2 cellular contexts compared by ENCODE assay signal in the genomic region with DNA sequence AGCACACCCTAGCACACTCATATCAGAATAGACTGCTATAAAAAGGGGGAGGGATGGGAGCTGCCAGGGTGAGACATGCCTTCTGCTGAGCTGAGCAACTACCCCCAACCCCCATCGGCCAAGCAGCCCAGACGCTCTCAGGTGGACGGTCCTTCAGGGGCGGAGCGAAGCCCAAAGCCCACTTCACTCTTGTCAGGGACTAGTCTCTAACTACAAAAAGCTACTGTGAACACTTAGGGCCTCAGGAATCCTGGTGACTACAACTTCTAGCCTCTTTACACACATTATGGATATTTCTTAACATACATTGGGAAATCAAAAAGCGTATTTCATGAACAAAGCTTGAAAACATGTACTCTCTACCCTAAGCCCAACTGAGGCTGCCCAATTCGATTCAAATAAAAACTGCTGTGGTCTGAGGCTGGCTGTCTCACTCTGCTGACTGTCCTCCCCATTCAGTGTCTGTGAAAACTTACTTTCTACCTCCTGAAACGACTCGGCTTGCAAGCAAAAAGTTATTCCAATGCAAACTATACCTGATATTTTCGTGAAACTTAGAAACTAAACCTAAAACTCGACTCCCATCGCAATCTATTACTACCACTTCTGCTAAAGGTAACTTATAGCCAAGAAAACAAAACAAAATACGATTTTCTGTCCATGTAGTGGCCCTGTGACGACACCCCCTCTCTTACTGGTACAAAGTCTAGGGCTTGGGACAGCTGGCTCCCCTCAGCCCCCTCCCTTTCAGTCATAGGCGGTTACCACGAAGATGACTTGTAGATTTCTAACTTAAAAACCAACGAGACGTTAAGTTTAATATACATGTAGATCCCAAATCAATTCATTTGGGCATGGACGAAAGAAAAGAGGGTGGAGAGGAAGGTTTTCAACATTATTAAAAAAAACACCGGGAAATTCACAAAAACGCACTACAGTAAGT.
TF ChIP-seq lines count a peak whose summit lies in the region.

No MANE protein-coding gene starts in this region.

TF ChIP-seq in A549, 52 proteins besides CTCF, POLR2A, EP300 and RAD21 (continued from another document):
- TF ChIP-seq SREBF2 (IDR thresholded peaks at IDR 0.05) (no peak), CEBPB (IDR thresholded peaks at IDR 0.05) (peak; percentile 8 to 40; a peak in 2 of 4 replicates), ZC3H11A (IDR thresholded peaks at IDR 0.05) (no peak), RFX5 (IDR thresholded peaks at IDR 0.05) (no peak), ZSCAN20 (CRISPR knock-in tag; IDR thresholded peaks at IDR 0.05) (no peak), MYC (IDR thresholded peaks at IDR 0.05; ENCODE audit: borderline replicate concordance, low read length) (no peak)
- TF ChIP-seq, protein P1, sequence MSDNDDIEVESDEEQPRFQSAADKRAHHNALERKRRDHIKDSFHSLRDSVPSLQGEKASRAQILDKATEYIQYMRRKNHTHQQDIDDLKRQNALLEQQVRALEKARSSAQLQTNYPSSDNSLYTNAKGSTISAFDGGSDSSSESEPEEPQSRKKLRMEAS (IDR thresholded peaks at IDR 0.05), result 0 out of 2 replicates have a peak, but pooled peaks have one; percentile 1

TF ChIP-seq in K562, 482 proteins besides CTCF, POLR2A, EP300 and RAD21 (continued from another document and continues in another):
- TF ChIP-seq POLR3G (IDR thresholded peaks at IDR 0.05; ENCODE audit: extremely low read depth, insufficient read length, insufficient replicate concordance) (no peak), ARID1B (IDR thresholded peaks at IDR 0.05) (no peak), FOXP1 (CRISPR knock-in tag; IDR thresholded peaks at IDR 0.05) (no peak), SMAD4 (CRISPR knock-in tag; conservative IDR thresholded peaks at IDR 0.05) (no peak), ZNF444 (CRISPR knock-in tag; IDR thresholded peaks at IDR 0.05) (no peak), ZNF146 (CRISPR knock-in tag; IDR thresholded peaks at IDR 0.05; ENCODE audit: unreplicated experiment) (no peak), FOS (IDR thresholded peaks at IDR 0.05; ENCODE audit: extremely low read depth, insufficient read length) (no peak), ZNF408 (CRISPR knock-in tag; IDR thresholded peaks at IDR 0.05; ENCODE audit: low read depth) (no peak), ELF4 (CRISPR knock-in tag; IDR thresholded peaks at IDR 0.05) (no peak), KLF16 (IDR thresholded peaks at IDR 0.05) (no peak), ZNF354B (CRISPR knock-in tag; IDR thresholded peaks at IDR 0.05) (no peak), EP400 (IDR thresholded peaks at IDR 0.05) (no peak), CBFA2T2 (conservative IDR thresholded peaks at IDR 0.05) (no peak), ZNF584 (CRISPR knock-in tag; IDR thresholded peaks at IDR 0.05; ENCODE audit: low read depth) (no peak), FUS (optimal IDR thresholded peaks at IDR 0.05; ENCODE audit: low read depth, low read length) (no peak), RFX7 (CRISPR knock-in tag; IDR thresholded peaks at IDR 0.05) (no peak), YBX1 (IDR thresholded peaks at IDR 0.05) (no peak), C11orf30 (IDR thresholded peaks at IDR 0.05; ENCODE audit: low read depth) (peak; percentile 70), ZNF282 (CRISPR knock-in tag; IDR thresholded peaks at IDR 0.05) (no peak), MBD2 (IDR thresholded peaks at IDR 0.05; ENCODE audit: borderline replicate concordance, low read depth) (no peak), ZNF717 (CRISPR knock-in tag; IDR thresholded peaks at IDR 0.05) (no peak), MYBL2 (IDR thresholded peaks at IDR 0.05; ENCODE audit: low read depth) (no peak; the same call in 1 of the 2 replicates), MYBL2 (CRISPR knock-in tag; IDR thresholded peaks at IDR 0.05; ENCODE audit: borderline replicate concordance) (no peak), MEIS2 (IDR thresholded peaks at IDR 0.05; ENCODE audit: partially characterized antibody) (no peak), ZNF583 (CRISPR knock-in tag; IDR thresholded peaks at IDR 0.05) (no peak), PHB2 (IDR thresholded peaks at IDR 0.05; ENCODE audit: low read depth) (no peak), SMARCE1 (IDR thresholded peaks at IDR 0.05) (no peak), SREBF1 (IDR thresholded peaks at IDR 0.05; ENCODE audit: borderline replicate concordance, low read depth, low read length) (no peak), MYC (IDR thresholded peaks at IDR 0.05; ENCODE audit: low read depth, low read length) (no peak), MYC (CRISPR knock-in tag; IDR thresholded peaks at IDR 0.05; ENCODE audit: borderline replicate concordance, low read depth) (no peak), ZNF316 (IDR thresholded peaks at IDR 0.05) (peak; percentile 67), STAT5B (CRISPR knock-in tag; IDR thresholded peaks at IDR 0.05) (no peak), CCNT2 (IDR thresholded peaks at IDR 0.05; ENCODE audit: borderline replicate concordance, extremely low read depth, insufficient read length, low read depth, low read length) (no peak), DIDO1 (tag; IDR thresholded peaks at IDR 0.05; ENCODE audit: low read depth) (no peak), ZNF347 (CRISPR knock-in tag; IDR thresholded peaks at IDR 0.05; ENCODE audit: low read depth) (no peak), SRF (CRISPR knock-in tag; IDR thresholded peaks at IDR 0.05) (no peak), RBBP5 (IDR thresholded peaks at IDR 0.05; ENCODE audit: borderline replicate concordance, insufficient read depth, low read length, poor library complexity, severe bottlenecking) (peak; percentile 15), ZNF431 (CRISPR knock-in tag; IDR thresholded peaks at IDR 0.05) (no peak), ZNF695 (CRISPR knock-in tag; IDR thresholded peaks at IDR 0.05) (no peak), SUPT5H (IDR thresholded peaks at IDR 0.05) (no peak), ZNF143 (CRISPR knock-in tag; IDR thresholded peaks at IDR 0.05) (no peak), POU5F1 (IDR thresholded peaks at IDR 0.05; ENCODE audit: borderline replicate concordance, low read depth, low read length, partially characterized antibody) (no peak), MCM7 (IDR thresholded peaks at IDR 0.05) (no peak), KDM4B (IDR thresholded peaks at IDR 0.05; ENCODE audit: borderline replicate concordance in 2 of 2, low read depth in 1 of 2) (no peak), POLR2G (IDR thresholded peaks at IDR 0.05; ENCODE audit: low read depth, low read length) (peak; percentile 49; the same call in 1 of the 2 replicates)
- TF ChIP-seq, protein P2, sequence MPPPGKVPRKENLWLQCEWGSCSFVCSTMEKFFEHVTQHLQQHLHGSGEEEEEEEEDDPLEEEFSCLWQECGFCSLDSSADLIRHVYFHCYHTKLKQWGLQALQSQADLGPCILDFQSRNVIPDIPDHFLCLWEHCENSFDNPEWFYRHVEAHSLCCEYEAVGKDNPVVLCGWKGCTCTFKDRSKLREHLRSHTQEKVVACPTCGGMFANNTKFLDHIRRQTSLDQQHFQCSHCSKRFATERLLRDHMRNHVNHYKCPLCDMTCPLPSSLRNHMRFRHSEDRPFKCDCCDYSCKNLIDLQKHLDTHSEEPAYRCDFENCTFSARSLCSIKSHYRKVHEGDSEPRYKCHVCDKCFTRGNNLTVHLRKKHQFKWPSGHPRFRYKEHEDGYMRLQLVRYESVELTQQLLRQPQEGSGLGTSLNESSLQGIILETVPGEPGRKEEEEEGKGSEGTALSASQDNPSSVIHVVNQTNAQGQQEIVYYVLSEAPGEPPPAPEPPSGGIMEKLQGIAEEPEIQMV (tag; conservative IDR thresholded peaks at IDR 0.05; ENCODE audit: low read depth), result no peak
- TF ChIP-seq, protein P3, sequence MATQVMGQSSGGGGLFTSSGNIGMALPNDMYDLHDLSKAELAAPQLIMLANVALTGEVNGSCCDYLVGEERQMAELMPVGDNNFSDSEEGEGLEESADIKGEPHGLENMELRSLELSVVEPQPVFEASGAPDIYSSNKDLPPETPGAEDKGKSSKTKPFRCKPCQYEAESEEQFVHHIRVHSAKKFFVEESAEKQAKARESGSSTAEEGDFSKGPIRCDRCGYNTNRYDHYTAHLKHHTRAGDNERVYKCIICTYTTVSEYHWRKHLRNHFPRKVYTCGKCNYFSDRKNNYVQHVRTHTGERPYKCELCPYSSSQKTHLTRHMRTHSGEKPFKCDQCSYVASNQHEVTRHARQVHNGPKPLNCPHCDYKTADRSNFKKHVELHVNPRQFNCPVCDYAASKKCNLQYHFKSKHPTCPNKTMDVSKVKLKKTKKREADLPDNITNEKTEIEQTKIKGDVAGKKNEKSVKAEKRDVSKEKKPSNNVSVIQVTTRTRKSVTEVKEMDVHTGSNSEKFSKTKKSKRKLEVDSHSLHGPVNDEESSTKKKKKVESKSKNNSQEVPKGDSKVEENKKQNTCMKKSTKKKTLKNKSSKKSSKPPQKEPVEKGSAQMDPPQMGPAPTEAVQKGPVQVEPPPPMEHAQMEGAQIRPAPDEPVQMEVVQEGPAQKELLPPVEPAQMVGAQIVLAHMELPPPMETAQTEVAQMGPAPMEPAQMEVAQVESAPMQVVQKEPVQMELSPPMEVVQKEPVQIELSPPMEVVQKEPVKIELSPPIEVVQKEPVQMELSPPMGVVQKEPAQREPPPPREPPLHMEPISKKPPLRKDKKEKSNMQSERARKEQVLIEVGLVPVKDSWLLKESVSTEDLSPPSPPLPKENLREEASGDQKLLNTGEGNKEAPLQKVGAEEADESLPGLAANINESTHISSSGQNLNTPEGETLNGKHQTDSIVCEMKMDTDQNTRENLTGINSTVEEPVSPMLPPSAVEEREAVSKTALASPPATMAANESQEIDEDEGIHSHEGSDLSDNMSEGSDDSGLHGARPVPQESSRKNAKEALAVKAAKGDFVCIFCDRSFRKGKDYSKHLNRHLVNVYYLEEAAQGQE (CRISPR knock-in tag; IDR thresholded peaks at IDR 0.05; ENCODE audit: low read depth), result no peak
- TF ChIP-seq, protein P4, sequence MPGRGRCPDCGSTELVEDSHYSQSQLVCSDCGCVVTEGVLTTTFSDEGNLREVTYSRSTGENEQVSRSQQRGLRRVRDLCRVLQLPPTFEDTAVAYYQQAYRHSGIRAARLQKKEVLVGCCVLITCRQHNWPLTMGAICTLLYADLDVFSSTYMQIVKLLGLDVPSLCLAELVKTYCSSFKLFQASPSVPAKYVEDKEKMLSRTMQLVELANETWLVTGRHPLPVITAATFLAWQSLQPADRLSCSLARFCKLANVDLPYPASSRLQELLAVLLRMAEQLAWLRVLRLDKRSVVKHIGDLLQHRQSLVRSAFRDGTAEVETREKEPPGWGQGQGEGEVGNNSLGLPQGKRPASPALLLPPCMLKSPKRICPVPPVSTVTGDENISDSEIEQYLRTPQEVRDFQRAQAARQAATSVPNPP (IDR thresholded peaks at IDR 0.05; ENCODE audit: borderline replicate concordance, insufficient read depth, insufficient read length), result no peak
- TF ChIP-seq, protein P5, sequence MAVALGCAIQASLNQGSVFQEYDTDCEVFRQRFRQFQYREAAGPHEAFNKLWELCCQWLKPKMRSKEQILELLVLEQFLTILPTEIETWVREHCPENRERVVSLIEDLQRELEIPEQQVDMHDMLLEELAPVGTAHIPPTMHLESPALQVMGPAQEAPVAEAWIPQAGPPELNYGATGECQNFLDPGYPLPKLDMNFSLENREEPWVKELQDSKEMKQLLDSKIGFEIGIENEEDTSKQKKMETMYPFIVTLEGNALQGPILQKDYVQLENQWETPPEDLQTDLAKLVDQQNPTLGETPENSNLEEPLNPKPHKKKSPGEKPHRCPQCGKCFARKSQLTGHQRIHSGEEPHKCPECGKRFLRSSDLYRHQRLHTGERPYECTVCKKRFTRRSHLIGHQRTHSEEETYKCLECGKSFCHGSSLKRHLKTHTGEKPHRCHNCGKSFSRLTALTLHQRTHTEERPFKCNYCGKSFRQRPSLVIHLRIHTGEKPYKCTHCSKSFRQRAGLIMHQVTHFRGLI (CRISPR knock-in tag; IDR thresholded peaks at IDR 0.05), result no peak
- TF ChIP-seq, protein P6, sequence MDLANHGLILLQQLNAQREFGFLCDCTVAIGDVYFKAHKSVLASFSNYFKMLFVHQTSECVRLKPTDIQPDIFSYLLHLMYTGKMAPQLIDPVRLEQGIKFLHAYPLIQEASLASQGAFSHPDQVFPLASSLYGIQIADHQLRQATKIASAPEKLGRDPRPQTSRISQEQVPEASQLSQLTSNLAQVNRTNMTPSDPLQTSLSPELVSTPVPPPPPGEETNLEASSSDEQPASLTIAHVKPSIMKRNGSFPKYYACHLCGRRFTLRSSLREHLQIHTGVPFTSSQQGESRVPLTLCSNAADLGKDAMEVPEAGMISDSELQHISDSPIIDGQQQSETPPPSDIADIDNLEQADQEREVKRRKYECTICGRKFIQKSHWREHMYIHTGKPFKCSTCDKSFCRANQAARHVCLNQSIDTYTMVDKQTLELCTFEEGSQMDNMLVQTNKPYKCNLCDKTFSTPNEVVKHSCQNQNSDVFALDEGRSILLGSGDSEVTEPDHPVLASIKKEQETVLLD (IDR thresholded peaks at IDR 0.05), result no peak
- TF ChIP-seq, protein P7, sequence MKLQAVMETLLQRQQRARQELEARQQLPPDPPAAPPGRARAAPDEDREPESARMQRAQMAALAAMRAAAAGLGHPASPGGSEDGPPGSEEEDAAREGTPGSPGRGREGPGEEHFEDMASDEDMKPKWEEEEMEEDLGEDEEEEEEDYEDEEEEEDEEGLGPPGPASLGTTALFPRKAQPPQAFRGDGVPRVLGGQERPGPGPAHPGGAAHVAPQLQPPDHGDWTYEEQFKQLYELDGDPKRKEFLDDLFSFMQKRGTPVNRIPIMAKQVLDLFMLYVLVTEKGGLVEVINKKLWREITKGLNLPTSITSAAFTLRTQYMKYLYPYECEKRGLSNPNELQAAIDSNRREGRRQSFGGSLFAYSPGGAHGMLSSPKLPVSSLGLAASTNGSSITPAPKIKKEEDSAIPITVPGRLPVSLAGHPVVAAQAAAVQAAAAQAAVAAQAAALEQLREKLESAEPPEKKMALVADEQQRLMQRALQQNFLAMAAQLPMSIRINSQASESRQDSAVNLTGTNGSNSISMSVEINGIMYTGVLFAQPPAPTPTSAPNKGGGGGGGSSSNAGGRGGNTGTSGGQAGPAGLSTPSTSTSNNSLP (IDR thresholded peaks at IDR 0.05; ENCODE audit: borderline replicate concordance, low read depth, low read length), result no peak
- TF ChIP-seq, protein P8, sequence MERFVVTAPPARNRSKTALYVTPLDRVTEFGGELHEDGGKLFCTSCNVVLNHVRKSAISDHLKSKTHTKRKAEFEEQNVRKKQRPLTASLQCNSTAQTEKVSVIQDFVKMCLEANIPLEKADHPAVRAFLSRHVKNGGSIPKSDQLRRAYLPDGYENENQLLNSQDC (CRISPR knock-in tag; IDR thresholded peaks at IDR 0.05), result no peak
- TF ChIP-seq, protein P9, sequence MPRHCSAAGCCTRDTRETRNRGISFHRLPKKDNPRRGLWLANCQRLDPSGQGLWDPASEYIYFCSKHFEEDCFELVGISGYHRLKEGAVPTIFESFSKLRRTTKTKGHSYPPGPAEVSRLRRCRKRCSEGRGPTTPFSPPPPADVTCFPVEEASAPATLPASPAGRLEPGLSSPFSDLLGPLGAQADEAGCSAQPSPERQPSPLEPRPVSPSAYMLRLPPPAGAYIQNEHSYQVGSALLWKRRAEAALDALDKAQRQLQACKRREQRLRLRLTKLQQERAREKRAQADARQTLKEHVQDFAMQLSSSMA (CRISPR knock-in tag; IDR thresholded peaks at IDR 0.05), result no peak
- TF ChIP-seq, protein P10, sequence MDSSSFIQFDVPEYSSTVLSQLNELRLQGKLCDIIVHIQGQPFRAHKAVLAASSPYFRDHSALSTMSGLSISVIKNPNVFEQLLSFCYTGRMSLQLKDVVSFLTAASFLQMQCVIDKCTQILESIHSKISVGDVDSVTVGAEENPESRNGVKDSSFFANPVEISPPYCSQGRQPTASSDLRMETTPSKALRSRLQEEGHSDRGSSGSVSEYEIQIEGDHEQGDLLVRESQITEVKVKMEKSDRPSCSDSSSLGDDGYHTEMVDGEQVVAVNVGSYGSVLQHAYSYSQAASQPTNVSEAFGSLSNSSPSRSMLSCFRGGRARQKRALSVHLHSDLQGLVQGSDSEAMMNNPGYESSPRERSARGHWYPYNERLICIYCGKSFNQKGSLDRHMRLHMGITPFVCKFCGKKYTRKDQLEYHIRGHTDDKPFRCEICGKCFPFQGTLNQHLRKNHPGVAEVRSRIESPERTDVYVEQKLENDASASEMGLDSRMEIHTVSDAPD (CRISPR knock-in tag; IDR thresholded peaks at IDR 0.05), result no peak
